In genomic region chr15:68668926-68669600, GRCh38 we compare ENCODE assay signal across 20 cellular contexts.
A peak's percentile ranks its signal among the peaks of the same experiment; 100 is the strongest.
DNase-seq lines count a peak whose midpoint lies in the region; TF ChIP-seq lines count a peak whose summit lies in the region.
"Had no signal": no experiment of that assay in that cellular context is flagged by ENCODE, and none has a peak within 500 bp of the region (broad histone marks: within the 10 kb centered on the region; RNA-seq: fewer than 3 reads in every experiment).

No MANE protein-coding gene starts in this region.

- H3K23ac ChIP-seq in neuronal stem cell (ENCODE audit: low read depth, low read length, poor library complexity) = no peak overlapping the region

- H3K27me3 ChIP-seq in MG63 = no peaks in the 10 kb centered on the region
- no peaks in the 10 kb centered on the region for H3K27me3 ChIP-seq in endodermal cell (ENCODE audit: control insufficient read depth, insufficient read depth, low read length, poor library complexity, severe bottlenecking)
- H3K27me3 ChIP-seq in testis = no peaks in the 10 kb centered on the region
- no peaks in the 10 kb centered on the region for H3K27me3 ChIP-seq in neuronal stem cell (ENCODE audit: control insufficient read depth in 3 of 3, insufficient read depth in 3 of 3, low read depth in 1 of 3, low read length in 3 of 3)

- H2BK12ac ChIP-seq in neuronal stem cell (ENCODE audit: low read length) = no peak overlapping the region

- H2AFZ ChIP-seq in neuronal stem cell (ENCODE audit: low read length) = no peak overlapping the region
- H2AFZ ChIP-seq: PC-9 had no signal

- WGBS in endodermal cell (ENCODE audit: insufficient coverage in 1 of 2, insufficient read length in 1 of 2), 2 experiments = 89 to 90% methylated on average over 7 to 10 of the region's 11 CpGs
- WGBS in testis, 2 donors = 42 to 53% methylated on average over 10 to 11 of the region's 11 CpGs
- WGBS in neuronal stem cell (ENCODE audit: extremely low coverage in 2 of 2, insufficient read length in 2 of 2, insufficient replicate concordance in 1 of 2), 2 donors = no CpG with 5 or more reads among the region's 11 CpGs

- no peak overlapping the region for H4K91ac ChIP-seq in neuronal stem cell (ENCODE audit: low read depth, low read length, poor library complexity)

- H3K9ac ChIP-seq in endodermal cell (ENCODE audit: extremely low read depth, low read length, poor library complexity, severe bottlenecking) (no peak overlapping the region), neuronal stem cell (ENCODE audit: low read depth, low read length, poor library complexity) (no peak overlapping the region)

- no peak overlapping the region for H3K27ac ChIP-seq in endodermal cell (ENCODE audit: low read depth, low read length)
- peak overlapping the region in 1 of 2 donors; percentile 24 for H3K27ac ChIP-seq in testis
- no peak overlapping the region for H3K27ac ChIP-seq in neuronal stem cell (replicated peaks; ENCODE audit: low read length)
- H3K27ac ChIP-seq: 22Rv1, PC-9, RWPE1 had no signal

- no peak overlapping the region for H2BK15ac ChIP-seq in neuronal stem cell (ENCODE audit: low read length)

- H3K9me3 ChIP-seq in MG63 = peaks cover under 1% of the 10 kb centered on the region
- no peaks in the 10 kb centered on the region for H3K9me3 ChIP-seq in endodermal cell (ENCODE audit: control insufficient read depth, low read length)
- H3K9me3 ChIP-seq in testis = no peaks in the 10 kb centered on the region
- H3K9me3 ChIP-seq in neuronal stem cell (replicated peaks in 1 of 2; ENCODE audit: control insufficient read depth in 2 of 2, insufficient read depth in 1 of 2, low read depth in 1 of 2, low read length in 2 of 2) = peaks cover 0 to 2% of the 10 kb centered on the region in 2 donors

- TF ChIP-seq CTCF in endodermal cell (conservative IDR thresholded peaks at IDR 0.05) (no peak), testis (IDR thresholded peaks at IDR 0.05) (no peak)

- intact Hi-C loops in testis (cut with DNase I; ENCODE audit: low total_unique reads) = no loop called here

- no peak for TF ChIP-seq POLR2A in testis (IDR thresholded peaks at IDR 0.05)

- H3K27ac Mint-ChIP-seq in endodermal cell = no peak overlapping the region
- H3K27ac Mint-ChIP-seq: CD4-positive, CD25-positive, alpha-beta regulatory T cell had no signal

- H3K9me3 Mint-ChIP-seq in endodermal cell = peaks cover 7% of the 10 kb centered on the region

- H3K27me3 Mint-ChIP-seq in endodermal cell (ENCODE audit: insufficient read depth) = peaks cover 5% of the 10 kb centered on the region

- DNase-seq in activated CD8-positive, alpha-beta memory T cell treated with anti-CD3 and anti-CD28 coated beads, Interleukin-2, amount 50 U/mL, for 48 hours = peak; percentile 40
- no peak for DNase-seq in activated CD8-positive, alpha-beta memory T cell treated with anti-CD3 and anti-CD28 coated beads, Interleukin-2, amount 50 U/mL, for 4 hours
- DNase-seq in MG63 (peak; percentile 83), endodermal cell (peak; percentile 30), testis (peak; percentile 69), neuronal stem cell (ENCODE audit: low spot score) (no peak), 8988T (no peak)
- DNase-seq in NK-92 treated with Interleukin-12 subunit alpha and Interleukin-12 subunit beta, amount 100 ng/mL, for 24 hours (lab: John Stamatoyannopoulos, UW) = no peak
- DNase-seq: CD4-positive, CD25-positive, alpha-beta regulatory T cell; COR-L47; DMS 273 treated with DMSO at 0.1 percent for 48 hours; DND-41; H7; NCI-H1417 treated with DMSO at 0.1 percent for 48 hours; NCI-H1930; NCI-H345; NCI-H524 treated with DMSO at 0.1 percent for 48 hours; PC-9 had no signal

- H3K4me2 ChIP-seq in neuronal stem cell (ENCODE audit: insufficient read depth, low read length, poor library complexity, severe bottlenecking) = no peak overlapping the region
- H3K4me2 ChIP-seq: PC-9 had no signal

- H4K8ac ChIP-seq in neuronal stem cell (ENCODE audit: low read depth, low read length) = no peak overlapping the region

- H3K4me3 ChIP-seq in MG63 = no peak overlapping the region
- no peak overlapping the region for H3K4me3 ChIP-seq in endodermal cell (ENCODE audit: low read length)
- no peak overlapping the region for H3K4me3 ChIP-seq in testis
- H3K4me3 ChIP-seq in neuronal stem cell (ENCODE audit: low read length in 2 of 2) = no peak overlapping the region
- H3K4me3 ChIP-seq: PC-9 had no signal

- H3K4me1 ChIP-seq in endodermal cell (ENCODE audit: control insufficient read depth, insufficient read depth, low read length) (no peaks in the 10 kb centered on the region), testis (peaks cover 13% of the 10 kb centered on the region), neuronal stem cell (ENCODE audit: control insufficient read depth in 2 of 2, insufficient read depth in 1 of 2, low read depth in 1 of 2, low read length in 2 of 2) (peaks cover 7 to 12% of the 10 kb centered on the region in 2 donors)

- H3K18ac ChIP-seq in neuronal stem cell (ENCODE audit: low read length) = no peak overlapping the region

- H3K79me1 ChIP-seq in neuronal stem cell (ENCODE audit: low read depth, low read length) = no peaks in the 10 kb centered on the region

- no peaks in the 10 kb centered on the region for H3K36me3 Mint-ChIP-seq in endodermal cell (ENCODE audit: low read depth)
- H3K36me3 Mint-ChIP-seq: CD4-positive, CD25-positive, alpha-beta regulatory T cell had no signal

- H2BK5ac ChIP-seq in neuronal stem cell (ENCODE audit: low read length) = no peak overlapping the region

- H3K14ac ChIP-seq in neuronal stem cell (ENCODE audit: low read length) = no peak overlapping the region

- no peak overlapping the region for H2AK5ac ChIP-seq in neuronal stem cell (ENCODE audit: low read depth, low read length)

- H3K36me3 ChIP-seq in MG63 (peaks cover 5% of the 10 kb centered on the region; the same call in 1 of the 2 replicates), endodermal cell (ENCODE audit: control insufficient read depth, insufficient read depth, low read length) (no peaks in the 10 kb centered on the region), testis (ENCODE audit: low read depth, missing control alignments) (no peaks in the 10 kb centered on the region), neuronal stem cell (replicated peaks in 1 of 2; ENCODE audit: control insufficient read depth in 2 of 2, insufficient read depth in 2 of 2, low read length in 2 of 2) (no peaks in the 10 kb centered on the region)

- H3K4me1 Mint-ChIP-seq in endodermal cell = no peaks in the 10 kb centered on the region

- H2BK120ac ChIP-seq in neuronal stem cell (ENCODE audit: low read depth, low read length) = no peak overlapping the region

- no peak overlapping the region for H3K4ac ChIP-seq in neuronal stem cell (ENCODE audit: low read length)

- H3K4me3 Mint-ChIP-seq in endodermal cell = no peak overlapping the region
- H3K4me3 Mint-ChIP-seq: CD4-positive, CD25-positive, alpha-beta regulatory T cell had no signal

Comparison
In these comparisons a context has a peak if more than half of its experiments do, and no peak if none do; other contexts are left out.
1. DNase-seq: peak in activated CD8-positive, alpha-beta memory T cell treated with anti-CD3 and anti-CD28 coated beads, Interleukin-2, amount 50 U/mL, for 48 hours (single experiment), MG63 (single experiment), endodermal cell (single experiment) and testis (single experiment); none in activated CD8-positive, alpha-beta memory T cell treated with anti-CD3 and anti-CD28 coated beads, Interleukin-2, amount 50 U/mL, for 4 hours (single experiment), neuronal stem cell (single experiment), NK-92 treated with Interleukin-12 subunit alpha and Interleukin-12 subunit beta, amount 100 ng/mL, for 24 hours (single experiment) and 8988T (single experiment).